Comparison of ENCODE assay signal across 20 cellular contexts in the genomic region with DNA sequence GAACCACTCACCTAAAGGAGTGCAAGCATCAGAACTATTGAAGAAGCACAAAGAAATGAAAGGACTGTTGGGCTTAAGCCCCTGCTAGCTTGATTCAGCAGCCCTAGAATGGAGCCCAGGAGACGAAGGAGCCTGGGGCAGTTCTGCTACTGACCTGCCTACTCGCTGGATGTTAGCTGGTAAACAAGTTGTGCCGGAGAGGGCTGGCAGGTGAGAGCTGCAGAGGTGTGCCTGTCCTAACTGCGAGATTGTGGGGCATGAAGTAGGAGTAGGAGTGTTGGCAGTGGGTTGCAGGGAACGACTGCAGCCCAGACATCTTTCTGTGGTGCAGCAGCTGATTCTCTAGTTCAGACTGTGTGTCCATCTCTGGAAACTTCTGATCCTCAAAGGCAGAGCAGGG.
"Had no signal": no experiment of that assay in that cellular context is flagged by ENCODE, and none has a peak within 500 bp of the region (broad histone marks: within the 10 kb centered on the region; RNA-seq: fewer than 3 reads in every experiment).

No MANE protein-coding gene starts in this region.

- H3K36me3 Mint-ChIP-seq: activated naive CD4-positive, alpha-beta T cell treated with anti-CD3 and anti-CD28 coated beads, Interleukin-2, amount 50 U/mL, for 72 hours; brain; naive thymus-derived CD8-positive, alpha-beta T cell; neural progenitor cell; stimulated activated naive B cell treated with anti-CD40 and anti-IgM and Interleukin-4, amounts not matched to agents 10 μg/mL and 1 μg/mL and 100 μg/mL, for 72 hours had no signal

- ATAC-seq: left lung; naive thymus-derived CD8-positive, alpha-beta T cell; sciatic nerve; stimulated activated naive B cell treated with anti-CD40 and anti-IgM and Interleukin-4, amounts not matched to agents 10 μg/mL and 1 μg/mL and 100 μg/mL, for 72 hours; upper lobe of right lung had no signal

- H2AFZ ChIP-seq: neural progenitor cell had no signal

- H3K4me3 Mint-ChIP-seq: activated CD4-positive, alpha-beta memory T cell treated with anti-CD3 and anti-CD28 coated beads, Interleukin-2, amount 10 ng/mL, durations not matched to agents 7 days and 5 days; activated CD4-positive, alpha-beta T cell treated with anti-CD3 and anti-CD28 coated beads, Interleukin-2, amount 10 ng/mL, durations not matched to agents 24 days and 14 days; brain; mesothelial cell of epicardium; naive thymus-derived CD8-positive, alpha-beta T cell; neural progenitor cell; stimulated activated naive B cell treated with anti-CD40 and anti-IgM and Interleukin-4, amounts not matched to agents 10 μg/mL and 1 μg/mL and 100 μg/mL, for 72 hours; T-helper 2 cell treated with Interferon-gamma antibody and Interleukin-4, amounts not matched to agents 5 μg/mL and 100 μg/mL, for 36 hours had no signal

- H3K9ac ChIP-seq: neural progenitor cell had no signal

- H3K27me3 ChIP-seq: left lung, neural progenitor cell, upper lobe of right lung had no signal

- H3K27ac Mint-ChIP-seq: activated CD4-positive, alpha-beta memory T cell treated with anti-CD3 and anti-CD28 coated beads, Interleukin-2, amount 10 ng/mL, durations not matched to agents 7 days and 5 days; activated CD4-positive, alpha-beta T cell treated with anti-CD3 and anti-CD28 coated beads, Interleukin-2, amount 10 ng/mL, durations not matched to agents 24 days and 14 days; brain; mesothelial cell of epicardium; naive thymus-derived CD8-positive, alpha-beta T cell; neural progenitor cell; stimulated activated naive B cell treated with anti-CD40 and anti-IgM and Interleukin-4, amounts not matched to agents 10 μg/mL and 1 μg/mL and 100 μg/mL, for 72 hours; T-helper 2 cell treated with Interferon-gamma antibody and Interleukin-4, amounts not matched to agents 5 μg/mL and 100 μg/mL, for 36 hours had no signal

- DNase-seq: activated CD4-positive, alpha-beta memory T cell treated with anti-CD3 and anti-CD28 coated beads, Interleukin-2, amount 10 ng/mL, durations not matched to agents 7 days and 5 days; activated CD4-positive, alpha-beta T cell treated with anti-CD3 and anti-CD28 coated beads, Interleukin-2, amount 10 ng/mL, durations not matched to agents 24 days and 14 days; aorta; erythroblast; foreskin melanocyte; left lung; naive thymus-derived CD8-positive, alpha-beta T cell; small intestine; stimulated activated CD8-positive, alpha-beta memory T cell treated with anti-CD3 and anti-CD28 coated beads, Interleukin-4, amount 100 ng/mL, for 48 hours; stimulated activated naive B cell treated with anti-CD40 and anti-IgM and Interleukin-4, amounts not matched to agents 10 μg/mL and 1 μg/mL and 100 μg/mL, for 72 hours; upper lobe of right lung had no signal

- H3K27me3 Mint-ChIP-seq: activated CD4-positive, alpha-beta memory T cell treated with anti-CD3 and anti-CD28 coated beads, Interleukin-2, amount 10 ng/mL, durations not matched to agents 7 days and 5 days; activated CD4-positive, alpha-beta T cell treated with anti-CD3 and anti-CD28 coated beads, Interleukin-2, amount 10 ng/mL, durations not matched to agents 24 days and 14 days; brain; stimulated activated naive B cell treated with anti-CD40 and anti-IgM and Interleukin-4, amounts not matched to agents 10 μg/mL and 1 μg/mL and 100 μg/mL, for 72 hours had no signal

- H3K36me3 ChIP-seq: left lung, neural progenitor cell, thoracic aorta, upper lobe of right lung had no signal

- FAIRE-seq: small intestine had no signal

- H3K4me2 ChIP-seq: neural progenitor cell had no signal

- H3K4me3 ChIP-seq: left lung, lung, neural progenitor cell, thoracic aorta, upper lobe of right lung had no signal

- H3K9me3 Mint-ChIP-seq: activated CD4-positive, alpha-beta memory T cell treated with anti-CD3 and anti-CD28 coated beads, Interleukin-2, amount 10 ng/mL, durations not matched to agents 7 days and 5 days; activated CD4-positive, alpha-beta T cell treated with anti-CD3 and anti-CD28 coated beads, Interleukin-2, amount 10 ng/mL, durations not matched to agents 24 days and 14 days; activated naive CD4-positive, alpha-beta T cell treated with anti-CD3 and anti-CD28 coated beads, Interleukin-2, amount 50 U/mL, for 72 hours; brain; mesothelial cell of epicardium; naive thymus-derived CD8-positive, alpha-beta T cell; neural progenitor cell; stimulated activated naive B cell treated with anti-CD40 and anti-IgM and Interleukin-4, amounts not matched to agents 10 μg/mL and 1 μg/mL and 100 μg/mL, for 72 hours; T-helper 2 cell treated with Interferon-gamma antibody and Interleukin-4, amounts not matched to agents 5 μg/mL and 100 μg/mL, for 36 hours had no signal

- H3K4me1 Mint-ChIP-seq: activated CD4-positive, alpha-beta memory T cell treated with anti-CD3 and anti-CD28 coated beads, Interleukin-2, amount 10 ng/mL, durations not matched to agents 7 days and 5 days; activated CD4-positive, alpha-beta T cell treated with anti-CD3 and anti-CD28 coated beads, Interleukin-2, amount 10 ng/mL, durations not matched to agents 24 days and 14 days; brain; mesothelial cell of epicardium; naive thymus-derived CD8-positive, alpha-beta T cell; neural progenitor cell; stimulated activated naive B cell treated with anti-CD40 and anti-IgM and Interleukin-4, amounts not matched to agents 10 μg/mL and 1 μg/mL and 100 μg/mL, for 72 hours had no signal

- H3K27ac ChIP-seq: left lung, neural progenitor cell, thoracic aorta, upper lobe of right lung, VCaP had no signal

- H3K4me1 ChIP-seq: left lung, neural progenitor cell had no signal

- H3K9me3 ChIP-seq: left lung, thoracic aorta, upper lobe of right lung had no signal
